Comparison of ENCODE assay signal across 24 cellular contexts in genomic region chr21:42834730-42835191, GRCh38. TPM values are rescaled to one million over a fixed set of nuclear protein-coding genes. Genes with fewer than 3 reads are reported as not detected.
DNase-seq lines count a peak whose midpoint lies in the region; ATAC-seq, FAIRE-seq and TF ChIP-seq lines count a peak whose summit lies in the region.
"Had no signal": no experiment of that assay in that cellular context is flagged by ENCODE, and none has a peak within 500 bp of the region (broad histone marks: within the 10 kb centered on the region; RNA-seq: fewer than 3 reads in every experiment).

No MANE protein-coding gene starts in this region.

- no TSS peak for BruUV-seq in HepG2 (replicated peaks; lab: Mats Ljungman, UMichigan)

- WGBS in HepG2 (ENCODE audit: low lambda C conversion rate), result 97% methylated on average over 12 of the region's 13 CpGs
- 89 to 93% (median 92%) methylated on average over 10 to 13 of the region's 13 CpGs for WGBS in stomach, 5 donors

- TF ChIP-seq RAD21 in HepG2 (CRISPR knock-in tag; IDR thresholded peaks at IDR 0.05), result no peak

- peaks cover 36% of the 10 kb centered on the region for H3K4me1 Mint-ChIP-seq in activated naive CD8-positive, alpha-beta T cell treated with anti-CD3 and anti-CD28 coated beads for 36 hours
- peaks cover 33% of the 10 kb centered on the region for H3K4me1 Mint-ChIP-seq in activated naive CD8-positive, alpha-beta T cell treated with anti-CD3 and anti-CD28 coated beads, Interleukin-2, amount 50 U/mL, for 24 hours
- peaks cover 31% of the 10 kb centered on the region for H3K4me1 Mint-ChIP-seq in activated naive CD8-positive, alpha-beta T cell treated with anti-CD3 and anti-CD28 coated beads, Interleukin-2, amount 10 ng/mL, durations not matched to agents 7 days and 5 days

- H3K9me3 Mint-ChIP-seq in activated naive CD8-positive, alpha-beta T cell treated with anti-CD3 and anti-CD28 coated beads for 36 hours, result no peaks in the 10 kb centered on the region
- no peaks in the 10 kb centered on the region for H3K9me3 Mint-ChIP-seq in activated naive CD8-positive, alpha-beta T cell treated with anti-CD3 and anti-CD28 coated beads, Interleukin-2, amount 50 U/mL, for 24 hours
- H3K9me3 Mint-ChIP-seq in activated naive CD8-positive, alpha-beta T cell treated with anti-CD3 and anti-CD28 coated beads, Interleukin-2, amount 10 ng/mL, durations not matched to agents 7 days and 5 days, result no peaks in the 10 kb centered on the region
- H3K9me3 Mint-ChIP-seq: activated naive CD4-positive, alpha-beta T cell treated with anti-CD3 and anti-CD28 coated beads, Interleukin-2, amount 10 ng/mL, durations not matched to agents 7 days and 5 days; activated T-cell treated with anti-CD3 and anti-CD28 coated beads, Interleukin-2, amount 50 U/mL, for 4 hours; memory B cell had no signal

- no peak for DNase-seq in activated naive CD8-positive, alpha-beta T cell treated with anti-CD3 and anti-CD28 coated beads for 36 hours
- DNase-seq in activated naive CD8-positive, alpha-beta T cell treated with anti-CD3 and anti-CD28 coated beads, Interleukin-2, amount 50 U/mL, for 24 hours, result no peak
- peak; percentile 22 for DNase-seq in activated naive CD8-positive, alpha-beta T cell treated with anti-CD3 and anti-CD28 coated beads, Interleukin-2, amount 10 ng/mL, durations not matched to agents 7 days and 5 days
- DNase-seq in HepG2 (ENCODE audit: low spot score), result no peak
- peak; percentile 3 for DNase-seq in stomach
- no peak for DNase-seq in NCI-H345 (lab: John Stamatoyannopoulos, UW)
- DNase-seq in NCI-H226, result no peak
- no peak for DNase-seq in stimulated activated CD4-positive, alpha-beta T cell treated with anti-CD3 and anti-CD28 coated beads, Interleukin-4, amount 100 ng/mL, for 4 hours
- DNase-seq: ACHN; activated naive CD4-positive, alpha-beta T cell treated with anti-CD3 and anti-CD28 coated beads, Interleukin-2, amount 10 ng/mL, durations not matched to agents 7 days and 5 days; activated T-cell treated with anti-CD3 and anti-CD28 coated beads, Interleukin-2, amount 50 U/mL, for 4 hours; dermis blood vessel endothelial cell; DMS79 treated with DMSO at 0.1 percent for 48 hours; NCI-H1092 treated with DMSO at 0.1 percent for 48 hours; NCI-H2029; NCI-H774; nucleus accumbens; stimulated activated CD4-positive, alpha-beta T cell treated with anti-CD3 and anti-CD28 coated beads, Interleukin-4, amount 100 ng/mL, for 1 hour; stimulated activated naive CD4-positive, alpha-beta T cell; T-helper 9 cell; testis had no signal

- H3K36me3 Mint-ChIP-seq in activated naive CD8-positive, alpha-beta T cell treated with anti-CD3 and anti-CD28 coated beads for 36 hours, result peaks cover 21% of the 10 kb centered on the region
- H3K36me3 Mint-ChIP-seq in activated naive CD8-positive, alpha-beta T cell treated with anti-CD3 and anti-CD28 coated beads, Interleukin-2, amount 50 U/mL, for 24 hours (ENCODE audit: low read depth), result peaks cover 12% of the 10 kb centered on the region
- H3K36me3 Mint-ChIP-seq in activated naive CD8-positive, alpha-beta T cell treated with anti-CD3 and anti-CD28 coated beads, Interleukin-2, amount 10 ng/mL, durations not matched to agents 7 days and 5 days, result peaks cover 3% of the 10 kb centered on the region
- H3K36me3 Mint-ChIP-seq: activated naive CD4-positive, alpha-beta T cell treated with anti-CD3 and anti-CD28 coated beads, Interleukin-2, amount 10 ng/mL, durations not matched to agents 7 days and 5 days had no signal

- H3K27ac Mint-ChIP-seq in activated naive CD8-positive, alpha-beta T cell treated with anti-CD3 and anti-CD28 coated beads for 36 hours, result peak overlapping the region; percentile 42
- H3K27ac Mint-ChIP-seq in activated naive CD8-positive, alpha-beta T cell treated with anti-CD3 and anti-CD28 coated beads, Interleukin-2, amount 50 U/mL, for 24 hours, result no peak overlapping the region
- no peak overlapping the region for H3K27ac Mint-ChIP-seq in activated naive CD8-positive, alpha-beta T cell treated with anti-CD3 and anti-CD28 coated beads, Interleukin-2, amount 10 ng/mL, durations not matched to agents 7 days and 5 days
- H3K27ac Mint-ChIP-seq: activated naive CD4-positive, alpha-beta T cell treated with anti-CD3 and anti-CD28 coated beads, Interleukin-2, amount 10 ng/mL, durations not matched to agents 7 days and 5 days; memory B cell had no signal

- TF ChIP-seq POLR2A in HepG2 (IDR thresholded peaks at IDR 0.05; ENCODE audit: insufficient read depth in 1 of 2, low read depth in 2 of 2, low read length in 2 of 2), result 0 out of 4 replicates have a peak, but pooled peaks of 1 of the 2 experiments have one; percentile 16
- no peak for TF ChIP-seq POLR2A in stomach (IDR thresholded peaks at IDR 0.05)

- CTCF ChIA-PET in HepG2 (lab: Yijun Ruan, JAX; ENCODE audit: low intra/inter-chr PET ratio, low total read pairs), result no interaction called here

- H3K27ac ChIP-seq in HepG2 (ENCODE audit: extremely low read length, insufficient read depth, low read length) (no peak overlapping the region), stomach (no peak overlapping the region)
- H3K27ac ChIP-seq: BLaER1, testis had no signal

- no peak overlapping the region for H3K4me2 ChIP-seq in HepG2 (ENCODE audit: low read depth, low read length)
- H3K4me2 ChIP-seq: BLaER1 had no signal

- H3K36me3 ChIP-seq in HepG2 (replicated peaks in 1 of 2; ENCODE audit: control insufficient read depth in 1 of 2, insufficient read depth in 2 of 2, low read length in 2 of 2) (peaks cover 2 to 8% of the 10 kb centered on the region in 2 experiments; a peak in 2 of 5 replicates), stomach (peaks cover 5 to 12% (median 10%) of the 10 kb centered on the region in 4 donors)

- FAIRE-seq in HepG2 (lab: Jason Lieb, UNC), result no peak

- H3K79me2 ChIP-seq in HepG2 (ENCODE audit: insufficient read depth, low read length), result no peaks in the 10 kb centered on the region

- no peak overlapping the region for H3K4me3 ChIP-seq in HepG2 (replicated peaks in 1 of 3; ENCODE audit: insufficient read depth in 1 of 3, low read depth in 2 of 3, low read length in 3 of 3)
- no peak overlapping the region for H3K4me3 ChIP-seq in stomach
- H3K4me3 ChIP-seq: BLaER1, testis had no signal

- in situ Hi-C loops in HepG2 (cut with HindIII; ENCODE audit: extremely low pct_ligation_motif_present, low pct_unique_long_range_greater_than_20kb), result loop anchor here (10.0 kb wide), 1 partner anchor 180 kb away; the partner anchor contains the start of gene PDE9A

- no peak overlapping the region for H3K4me3 Mint-ChIP-seq in activated naive CD8-positive, alpha-beta T cell treated with anti-CD3 and anti-CD28 coated beads for 36 hours
- H3K4me3 Mint-ChIP-seq in activated naive CD8-positive, alpha-beta T cell treated with anti-CD3 and anti-CD28 coated beads, Interleukin-2, amount 50 U/mL, for 24 hours, result no peak overlapping the region
- no peak overlapping the region for H3K4me3 Mint-ChIP-seq in activated naive CD8-positive, alpha-beta T cell treated with anti-CD3 and anti-CD28 coated beads, Interleukin-2, amount 10 ng/mL, durations not matched to agents 7 days and 5 days
- H3K4me3 Mint-ChIP-seq: activated naive CD4-positive, alpha-beta T cell treated with anti-CD3 and anti-CD28 coated beads, Interleukin-2, amount 10 ng/mL, durations not matched to agents 7 days and 5 days; activated T-cell treated with anti-CD3 and anti-CD28 coated beads, Interleukin-2, amount 50 U/mL, for 4 hours; memory B cell had no signal

- H3K4me1 ChIP-seq in HepG2 (ENCODE audit: insufficient read depth, low read length), result peaks cover 22% of the 10 kb centered on the region
- H3K4me1 ChIP-seq in stomach, result peaks cover 0 to 8% (median 7%) of the 10 kb centered on the region in 4 donors

- POLR2A ChIA-PET in activated naive CD8-positive, alpha-beta T cell treated with anti-CD3 and anti-CD28 coated beads, Interleukin-2, amount 10 ng/mL, durations not matched to agents 7 days and 5 days (lab: Charles Lee), result no interaction called here
- POLR2A ChIA-PET in HepG2 (lab: Yijun Ruan, JAX), result no interaction called here

- H4K20me1 ChIP-seq in HepG2 (ENCODE audit: insufficient read depth, low read length), result no peaks in the 10 kb centered on the region

- no peak overlapping the region for H2AFZ ChIP-seq in HepG2 (ENCODE audit: low read length)

- H3K9me3 ChIP-seq in HepG2 (ENCODE audit: low read length) (no peaks in the 10 kb centered on the region), stomach (no peaks in the 10 kb centered on the region)
- H3K9me3 ChIP-seq: BLaER1, Caco-2, testis had no signal

- no peak for TF ChIP-seq CTCF in HepG2 (CRISPR knock-in tag; IDR thresholded peaks at IDR 0.05)
- no peak for TF ChIP-seq CTCF in stomach (IDR thresholded peaks at IDR 0.05)

- no peak for ATAC-seq in activated naive CD8-positive, alpha-beta T cell treated with anti-CD3 and anti-CD28 coated beads, Interleukin-2, amount 50 U/mL, for 24 hours
- ATAC-seq in activated naive CD8-positive, alpha-beta T cell treated with anti-CD3 and anti-CD28 coated beads, Interleukin-2, amount 10 ng/mL, durations not matched to agents 7 days and 5 days (ENCODE audit: low read depth), result no peak
- no peak for ATAC-seq in HepG2
- ATAC-seq: activated T-cell treated with anti-CD3 and anti-CD28 coated beads, Interleukin-2, amount 50 U/mL, for 4 hours had no signal

- H3K9ac ChIP-seq in HepG2 (ENCODE audit: insufficient read depth, low read depth, low read length), result no peak overlapping the region
- H3K9ac ChIP-seq: BLaER1 had no signal

- TF ChIP-seq EP300 in HepG2 (IDR thresholded peaks at IDR 0.05; ENCODE audit: low read depth in 2 of 2, low read length in 2 of 2) (no peak), HepG2 (CRISPR knock-in tag; IDR thresholded peaks at IDR 0.05; ENCODE audit: borderline replicate concordance) (no peak), stomach (IDR thresholded peaks at IDR 0.05) (no peak)

- H3K27me3 Mint-ChIP-seq in activated naive CD8-positive, alpha-beta T cell treated with anti-CD3 and anti-CD28 coated beads for 36 hours, result peaks cover 8% of the 10 kb centered on the region
- H3K27me3 Mint-ChIP-seq in activated naive CD8-positive, alpha-beta T cell treated with anti-CD3 and anti-CD28 coated beads, Interleukin-2, amount 50 U/mL, for 24 hours, result peaks cover 4% of the 10 kb centered on the region
- peaks cover 5% of the 10 kb centered on the region for H3K27me3 Mint-ChIP-seq in activated naive CD8-positive, alpha-beta T cell treated with anti-CD3 and anti-CD28 coated beads, Interleukin-2, amount 10 ng/mL, durations not matched to agents 7 days and 5 days
- H3K27me3 Mint-ChIP-seq: memory B cell had no signal

- intact Hi-C loops in HepG2 (cut with micrococcal nuclease; ENCODE audit: unreplicated experiment), result no loop called here
- intact Hi-C loops in stomach (cut with DNase I; ENCODE audit: low total_unique reads), result no loop called here

- no peaks in the 10 kb centered on the region for H3K27me3 ChIP-seq in HepG2 (ENCODE audit: control insufficient read depth in 1 of 2, insufficient read depth in 2 of 2, low read length in 2 of 2)
- peaks cover 0 to 34% (median 20%) of the 10 kb centered on the region in 3 donors for H3K27me3 ChIP-seq in stomach
- H3K27me3 ChIP-seq: BLaER1, testis had no signal

RNA-seq across cellular contexts. Expression of gene WDR4, which starts 44.6 kb away (rescaled TPM):
- total RNA-seq in activated naive CD8-positive, alpha-beta T cell treated with anti-CD3 and anti-CD28 coated beads for 36 hours, result 10 to 100 TPM; 54.0 to 56.7 TPM
- 10 to 100 TPM; 27.2 to 28.5 TPM for total RNA-seq in activated naive CD8-positive, alpha-beta T cell treated with anti-CD3 and anti-CD28 coated beads, Interleukin-2, amount 10 ng/mL, durations not matched to agents 7 days and 5 days
- 14.4 and 14.8 TPM in 2 replicates for total RNA-seq in HepG2 (2016; rRNA removed; fragmentation: Illumina TruSeq; extraction: Trizol)
- total RNA-seq in HepG2 (2016; cell fraction: cytosol; rRNA removed; fragmentation: Illumina TruSeq; extraction: Trizol; ENCODE audit: low read depth), result 5.6 and 6.6 TPM in 2 replicates
- total RNA-seq in HepG2 (2016; cell fraction: insoluble cytoplasmic fraction; rRNA removed; fragmentation: Illumina TruSeq; extraction: Trizol), result 13.1 and 14.9 TPM in 2 replicates
- total RNA-seq in HepG2 (2016; cell fraction: membrane; rRNA removed; fragmentation: Illumina TruSeq; extraction: Trizol), result 6.4 and 7.7 TPM in 2 replicates
- 19.0 and 23.6 TPM in 2 replicates for total RNA-seq in HepG2 (2016; cell fraction: nucleus; rRNA removed; fragmentation: Illumina TruSeq; extraction: Trizol)
- polyA plus RNA-seq in HepG2 (2011; rRNA removed), result 10.9 and 11.3 TPM in 2 replicates
- 9.4 and 15.2 TPM in 2 replicates for polyA plus RNA-seq in HepG2 (2011; cell fraction: cytosol; rRNA removed)
- 45.2 and 52.9 TPM in 2 replicates for polyA plus RNA-seq in HepG2 (2011; cell fraction: nucleus; rRNA removed)
- polyA plus RNA-seq in HepG2 (2012), result 10.2 and 10.8 TPM in 2 replicates
- 3.4 and 3.8 TPM in 2 replicates for polyA plus RNA-seq in HepG2 (2016; cell fraction: cytosol; fragmentation: Illumina TruSeq; extraction: Trizol; ENCODE audit: low read depth)
- 17.9 and 21.8 TPM in 2 replicates for polyA plus RNA-seq in HepG2 (2016; cell fraction: insoluble cytoplasmic fraction; fragmentation: Illumina TruSeq; extraction: Trizol; ENCODE audit: low read depth)
- polyA plus RNA-seq in HepG2 (2016; cell fraction: membrane; fragmentation: Illumina TruSeq; extraction: Trizol; ENCODE audit: low read depth), result 5.6 and 6.6 TPM in 2 replicates
- polyA plus RNA-seq in HepG2 (2016; cell fraction: nucleus; fragmentation: Illumina TruSeq; extraction: Trizol; ENCODE audit: insufficient read depth, low read depth), result 29.4 and 30.7 TPM in 2 replicates
- 35.6 and 97.8 TPM in 2 replicates for polyA minus RNA-seq in HepG2 (2011; rRNA and poly(A)+ RNA removed; ENCODE audit: low replicate concordance)
- polyA minus RNA-seq in HepG2 (2011; cell fraction: cytosol; rRNA and poly(A)+ RNA removed), result 5.3 and 5.5 TPM in 2 replicates
- polyA minus RNA-seq in HepG2 (2011; cell fraction: nucleus; rRNA and poly(A)+ RNA removed), result 31.8 and 38.4 TPM in 2 replicates
- 100 to 1,000 TPM in 1 of 5 donors, 10 to 100 TPM in 2, 1 to 10 TPM in 2; 7.6 to 285 (median 21.5) TPM for total RNA-seq in stomach
- polyA plus RNA-seq in stomach, result 10 to 100 TPM in 1 of 3 donors, 1 to 10 TPM in 2; 7.5 to 10.4 (median 7.8) TPM

RNA-seq across cellular contexts. Expression of gene NDUFV3, which starts 58.3 kb away (rescaled TPM):
- total RNA-seq in activated naive CD8-positive, alpha-beta T cell treated with anti-CD3 and anti-CD28 coated beads for 36 hours, result 10 to 100 TPM; 34.2 to 34.3 TPM
- 10 to 100 TPM; 27.1 to 30.5 TPM for total RNA-seq in activated naive CD8-positive, alpha-beta T cell treated with anti-CD3 and anti-CD28 coated beads, Interleukin-2, amount 10 ng/mL, durations not matched to agents 7 days and 5 days
- total RNA-seq in HepG2 (2016; rRNA removed; fragmentation: Illumina TruSeq; extraction: Trizol) (29.6 and 35.7 TPM in 2 replicates), stomach (10 to 100 TPM; 33.9 to 51.3 (median 42.3) TPM)
- total RNA-seq in HepG2 (2016; cell fraction: cytosol; rRNA removed; fragmentation: Illumina TruSeq; extraction: Trizol; ENCODE audit: low read depth), result 10.7 and 12.6 TPM in 2 replicates
- total RNA-seq in HepG2 (2016; cell fraction: insoluble cytoplasmic fraction; rRNA removed; fragmentation: Illumina TruSeq; extraction: Trizol), result 29.5 and 34.4 TPM in 2 replicates
- 17.4 and 17.6 TPM in 2 replicates for total RNA-seq in HepG2 (2016; cell fraction: membrane; rRNA removed; fragmentation: Illumina TruSeq; extraction: Trizol)
- total RNA-seq in HepG2 (2016; cell fraction: nucleus; rRNA removed; fragmentation: Illumina TruSeq; extraction: Trizol), result 14.6 and 17.9 TPM in 2 replicates
- polyA plus RNA-seq in HepG2 (2011; rRNA removed) (14.2 and 15.4 TPM in 2 replicates), stomach (10 to 100 TPM; 19.2 to 19.6 (median 19.3) TPM)
- 15.0 and 17.3 TPM in 2 replicates for polyA plus RNA-seq in HepG2 (2011; cell fraction: cytosol; rRNA removed)
- 11.9 and 13.2 TPM in 2 replicates for polyA plus RNA-seq in HepG2 (2011; cell fraction: nucleus; rRNA removed)
- 17.6 and 21.1 TPM in 2 replicates for polyA plus RNA-seq in HepG2 (2012)
- polyA plus RNA-seq in HepG2 (2016; cell fraction: cytosol; fragmentation: Illumina TruSeq; extraction: Trizol; ENCODE audit: low read depth), result 11.7 and 13.4 TPM in 2 replicates
- polyA plus RNA-seq in HepG2 (2016; cell fraction: insoluble cytoplasmic fraction; fragmentation: Illumina TruSeq; extraction: Trizol; ENCODE audit: low read depth), result 27.9 and 29.5 TPM in 2 replicates
- polyA plus RNA-seq in HepG2 (2016; cell fraction: membrane; fragmentation: Illumina TruSeq; extraction: Trizol; ENCODE audit: low read depth), result 13.6 and 15.3 TPM in 2 replicates
- 20.7 and 24.6 TPM in 2 replicates for polyA plus RNA-seq in HepG2 (2016; cell fraction: nucleus; fragmentation: Illumina TruSeq; extraction: Trizol; ENCODE audit: insufficient read depth, low read depth)
- 10.6 and 20.7 TPM in 2 replicates for polyA minus RNA-seq in HepG2 (2011; rRNA and poly(A)+ RNA removed; ENCODE audit: low replicate concordance)
- polyA minus RNA-seq in HepG2 (2011; cell fraction: cytosol; rRNA and poly(A)+ RNA removed), result 14.2 and 15.6 TPM in 2 replicates
- 8.2 and 14.2 TPM in 2 replicates for polyA minus RNA-seq in HepG2 (2011; cell fraction: nucleus; rRNA and poly(A)+ RNA removed)

Comparison
In these comparisons a context has a peak if more than half of its experiments do, and no peak if none do; other contexts are left out.
1. DNase-seq: peak in activated naive CD8-positive, alpha-beta T cell treated with anti-CD3 and anti-CD28 coated beads, Interleukin-2, amount 10 ng/mL, durations not matched to agents 7 days and 5 days (single experiment) and stomach (single experiment); none in activated naive CD8-positive, alpha-beta T cell treated with anti-CD3 and anti-CD28 coated beads for 36 hours (single experiment), activated naive CD8-positive, alpha-beta T cell treated with anti-CD3 and anti-CD28 coated beads, Interleukin-2, amount 50 U/mL, for 24 hours (single experiment), HepG2 (single experiment), NCI-H345 (single experiment), NCI-H226 (single experiment) and stimulated activated CD4-positive, alpha-beta T cell treated with anti-CD3 and anti-CD28 coated beads, Interleukin-4, amount 100 ng/mL, for 4 hours (0 of 2).